In genomic region chr9:27400334-27400875, GRCh38 we compare ENCODE assay signal across 17 cellular contexts.
DNase-seq lines count a peak whose midpoint lies in the region; ATAC-seq, FAIRE-seq and TF ChIP-seq lines count a peak whose summit lies in the region.
"Had no signal": no experiment of that assay in that cellular context is flagged by ENCODE, and none has a peak within 500 bp of the region (broad histone marks: within the 10 kb centered on the region; RNA-seq: fewer than 3 reads in every experiment).

No MANE protein-coding gene starts in this region.

- H3K9me3 ChIP-seq in hepatocyte (ENCODE audit: low read depth) (no peaks in the 10 kb centered on the region), small intestine (ENCODE audit: control insufficient read depth, low read depth) (no peaks in the 10 kb centered on the region)
- H3K9me3 ChIP-seq: SJCRH30 had no signal

- CTCF ChIA-PET in activated CD8-positive, alpha-beta T cell treated with anti-CD3 and anti-CD28 coated beads, Interleukin-2, amount 10 ng/mL, durations not matched to agents 7 days and 5 days (lab: Charles Lee), result interaction anchor here (1.1 kb wide), 1 partner anchor 127 kb away, joined by 3 read pairs; no protein-coding TSS in a partner anchor

- 50% methylated on average over 3 of the region's 3 CpGs for WGBS in hepatocyte (ENCODE audit: low lambda C conversion rate, missing lambda C conversion rate)
- 63 to 82% (median 78%) methylated on average over 3 of the region's 3 CpGs for WGBS in small intestine, 3 donors

- no peak overlapping the region for H3K4me3 ChIP-seq in hepatocyte
- no peak overlapping the region for H3K4me3 ChIP-seq in small intestine (ENCODE audit: low read depth in 1 of 2, low read length in 2 of 2)
- H3K4me3 ChIP-seq: PC-9, SJCRH30 had no signal

- FAIRE-seq in small intestine (lab: Jason Lieb, UNC), result no peak

- no peaks in the 10 kb centered on the region for H3K9me3 Mint-ChIP-seq in activated naive CD8-positive, alpha-beta T cell treated with anti-CD3 and anti-CD28 coated beads, Interleukin-2, amount 50 U/mL, for 24 hours
- no peaks in the 10 kb centered on the region for H3K9me3 Mint-ChIP-seq in activated CD8-positive, alpha-beta T cell treated with anti-CD3 and anti-CD28 coated beads, Interleukin-2, amount 10 ng/mL, durations not matched to agents 7 days and 5 days (ENCODE audit: insufficient read depth)

- TF ChIP-seq CTCF in hepatocyte (IDR thresholded peaks at IDR 0.05; ENCODE audit: poor library complexity), result no peak

- DNase-seq in DMS53 (lab: John Stamatoyannopoulos, UW), result peak; percentile 14
- no peak for DNase-seq in DMS53 treated with DMSO at 0.1 percent for 48 hours (lab: John Stamatoyannopoulos, UW; ENCODE audit: unreplicated experiment)
- peak; percentile 23 for DNase-seq in NCI-H345 treated with DMSO at 0.1 percent for 48 hours (lab: John Stamatoyannopoulos, UW; ENCODE audit: unreplicated experiment)
- no peak for DNase-seq in hepatocyte (ENCODE audit: low spot score)
- DNase-seq in small intestine, result peak; percentile 82
- no peak for DNase-seq in hypothalamus (lab: John Stamatoyannopoulos, UW)
- no peak for DNase-seq in activated naive CD8-positive, alpha-beta T cell treated with anti-CD3 and anti-CD28 coated beads, Interleukin-2, amount 50 U/mL, for 24 hours
- no peak for DNase-seq in activated CD8-positive, alpha-beta T cell treated with anti-CD3 and anti-CD28 coated beads, Interleukin-2, amount 10 ng/mL, durations not matched to agents 7 days and 5 days
- DNase-seq: GF-D8, H7, KG1, NCI-H2029 treated with DMSO at 0.1 percent for 48 hours, NCI-H510A treated with DMSO at 0.1 percent for 48 hours, PC-9, SJCRH30 had no signal

- no peaks in the 10 kb centered on the region for H3K9me2 ChIP-seq in hepatocyte (replicated peaks; ENCODE audit: insufficient read depth)

- no peak for ATAC-seq in activated naive CD8-positive, alpha-beta T cell treated with anti-CD3 and anti-CD28 coated beads, Interleukin-2, amount 50 U/mL, for 24 hours
- ATAC-seq in activated CD8-positive, alpha-beta T cell treated with anti-CD3 and anti-CD28 coated beads, Interleukin-2, amount 10 ng/mL, durations not matched to agents 7 days and 5 days, result no peak

- no peak overlapping the region for H3K27ac Mint-ChIP-seq in activated naive CD8-positive, alpha-beta T cell treated with anti-CD3 and anti-CD28 coated beads, Interleukin-2, amount 50 U/mL, for 24 hours
- H3K27ac Mint-ChIP-seq in activated CD8-positive, alpha-beta T cell treated with anti-CD3 and anti-CD28 coated beads, Interleukin-2, amount 10 ng/mL, durations not matched to agents 7 days and 5 days, result no peak overlapping the region

- no peaks in the 10 kb centered on the region for H4K20me1 ChIP-seq in hepatocyte (ENCODE audit: insufficient read depth, poor library complexity, severe bottlenecking)

- H3K27me3 Mint-ChIP-seq in activated naive CD8-positive, alpha-beta T cell treated with anti-CD3 and anti-CD28 coated beads, Interleukin-2, amount 50 U/mL, for 24 hours, result no peaks in the 10 kb centered on the region
- peaks cover 14% of the 10 kb centered on the region for H3K27me3 Mint-ChIP-seq in activated CD8-positive, alpha-beta T cell treated with anti-CD3 and anti-CD28 coated beads, Interleukin-2, amount 10 ng/mL, durations not matched to agents 7 days and 5 days (ENCODE audit: low read depth)

- H3K4me1 Mint-ChIP-seq in activated naive CD8-positive, alpha-beta T cell treated with anti-CD3 and anti-CD28 coated beads, Interleukin-2, amount 50 U/mL, for 24 hours, result no peaks in the 10 kb centered on the region
- H3K4me1 Mint-ChIP-seq in activated CD8-positive, alpha-beta T cell treated with anti-CD3 and anti-CD28 coated beads, Interleukin-2, amount 10 ng/mL, durations not matched to agents 7 days and 5 days (ENCODE audit: low read depth), result no peaks in the 10 kb centered on the region

- H3K27me3 ChIP-seq in hepatocyte (no peaks in the 10 kb centered on the region), small intestine (ENCODE audit: control insufficient read depth in 2 of 2, insufficient read depth in 2 of 2, low read length in 2 of 2) (no peaks in the 10 kb centered on the region)
- H3K27me3 ChIP-seq: SJCRH30 had no signal

- H3K79me2 ChIP-seq in hepatocyte, result peaks cover 54% of the 10 kb centered on the region

- POLR2A ChIA-PET in activated CD8-positive, alpha-beta T cell treated with anti-CD3 and anti-CD28 coated beads, Interleukin-2, amount 10 ng/mL, durations not matched to agents 7 days and 5 days (lab: Charles Lee), result no interaction called here

- H3K36me3 Mint-ChIP-seq in activated naive CD8-positive, alpha-beta T cell treated with anti-CD3 and anti-CD28 coated beads, Interleukin-2, amount 50 U/mL, for 24 hours (ENCODE audit: low read depth), result no peaks in the 10 kb centered on the region
- H3K36me3 Mint-ChIP-seq in activated CD8-positive, alpha-beta T cell treated with anti-CD3 and anti-CD28 coated beads, Interleukin-2, amount 10 ng/mL, durations not matched to agents 7 days and 5 days (ENCODE audit: low read depth), result no peaks in the 10 kb centered on the region

- peak overlapping the region; percentile 33 for H3K27ac ChIP-seq in hepatocyte
- peak overlapping the region in 1 of 2 donors; percentile 2 for H3K27ac ChIP-seq in small intestine (ENCODE audit: low read depth in 1 of 2, low read length in 1 of 2)
- H3K27ac ChIP-seq: 22Rv1, PC-9, RWPE1, SJCRH30 had no signal

- H2AFZ ChIP-seq in hepatocyte, result no peak overlapping the region
- H2AFZ ChIP-seq: PC-9 had no signal

- no peak overlapping the region for H3K4me3 Mint-ChIP-seq in activated naive CD8-positive, alpha-beta T cell treated with anti-CD3 and anti-CD28 coated beads, Interleukin-2, amount 50 U/mL, for 24 hours
- no peak overlapping the region for H3K4me3 Mint-ChIP-seq in activated CD8-positive, alpha-beta T cell treated with anti-CD3 and anti-CD28 coated beads, Interleukin-2, amount 10 ng/mL, durations not matched to agents 7 days and 5 days

- H3K4me2 ChIP-seq in hepatocyte, result no peak overlapping the region
- H3K4me2 ChIP-seq: PC-9 had no signal

- H3K4me1 ChIP-seq in hepatocyte (ENCODE audit: insufficient read depth), result peaks cover 10% of the 10 kb centered on the region
- peaks cover 2 to 9% of the 10 kb centered on the region in 2 donors for H3K4me1 ChIP-seq in small intestine (ENCODE audit: control insufficient read depth in 2 of 2, insufficient read depth in 1 of 2, low read depth in 1 of 2, low read length in 1 of 2)
- H3K4me1 ChIP-seq: SJCRH30 had no signal

- H3K36me3 ChIP-seq in hepatocyte (replicated peaks; ENCODE audit: insufficient read depth, low read depth), result no peaks in the 10 kb centered on the region
- no peaks in the 10 kb centered on the region for H3K36me3 ChIP-seq in small intestine (ENCODE audit: control insufficient read depth in 2 of 2, insufficient read depth in 2 of 2, low read length in 2 of 2)
- H3K36me3 ChIP-seq: SJCRH30 had no signal

Comparison
In these comparisons a context has a peak if more than half of its experiments do, and no peak if none do; other contexts are left out.
1. DNase-seq: peak in DMS53 (single experiment), NCI-H345 treated with DMSO at 0.1 percent for 48 hours (single experiment) and small intestine (single experiment); none in DMS53 treated with DMSO at 0.1 percent for 48 hours (single experiment), hepatocyte (single experiment), hypothalamus (0 of 51), activated naive CD8-positive, alpha-beta T cell treated with anti-CD3 and anti-CD28 coated beads, Interleukin-2, amount 50 U/mL, for 24 hours (single experiment) and activated CD8-positive, alpha-beta T cell treated with anti-CD3 and anti-CD28 coated beads, Interleukin-2, amount 10 ng/mL, durations not matched to agents 7 days and 5 days (single experiment).